ENCODE assay signal across 15 cellular contexts in the genomic region with DNA sequence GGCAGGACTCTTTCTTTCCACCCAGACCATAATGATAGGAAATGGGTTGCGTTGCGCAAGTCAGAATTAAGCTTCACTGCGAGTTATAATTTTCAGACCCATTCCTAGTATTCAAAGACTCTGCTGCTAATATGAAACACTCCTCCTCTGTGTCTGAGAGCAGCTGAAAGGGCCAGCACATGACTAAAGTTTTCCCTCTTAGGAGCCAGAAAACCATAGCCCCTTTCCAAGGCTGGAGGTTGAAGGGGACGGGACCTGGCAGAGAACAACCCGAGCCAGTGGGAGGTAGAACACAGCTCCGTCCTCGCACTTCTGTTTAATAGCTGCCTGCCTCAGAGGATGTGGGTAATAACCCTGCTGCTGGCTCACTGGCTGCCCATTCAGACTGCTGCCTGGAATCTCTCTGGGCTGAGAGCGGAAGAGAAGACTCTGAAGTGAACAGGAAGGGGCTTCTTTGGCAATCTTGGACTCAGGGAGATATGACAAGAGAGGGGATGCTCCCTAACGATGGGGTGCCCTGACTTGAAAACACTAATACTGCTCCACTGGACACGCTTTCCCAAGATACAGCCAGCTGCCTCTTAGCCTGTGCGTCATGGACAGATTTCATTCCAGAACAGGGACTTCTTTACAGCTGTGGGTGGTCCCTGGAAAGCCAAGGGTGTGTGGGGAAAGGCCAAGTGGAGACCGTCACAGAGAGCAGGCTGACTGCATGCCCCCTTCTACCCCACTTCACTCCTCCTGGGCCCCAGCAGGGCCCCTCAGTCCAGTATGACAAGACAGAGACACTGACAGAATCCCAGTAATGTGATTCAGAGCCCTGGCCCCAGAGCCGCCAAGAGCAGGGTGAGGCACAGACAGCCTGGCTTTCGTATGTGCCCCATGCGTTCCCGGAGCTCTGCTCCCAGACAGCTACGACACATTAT.
DNase-seq lines count a peak whose midpoint lies in the region; ATAC-seq, FAIRE-seq and TF ChIP-seq lines count a peak whose summit lies in the region.
"Had no signal": no experiment of that assay in that cellular context is flagged by ENCODE, and none has a peak within 500 bp of the region (broad histone marks: within the 10 kb centered on the region; RNA-seq: fewer than 3 reads in every experiment).

No MANE protein-coding gene starts in this region.

- H3K36me3 ChIP-seq in lower lobe of right lung (no peaks in the 10 kb centered on the region), spleen (no peaks in the 10 kb centered on the region)
- H3K36me3 ChIP-seq: BLaER1 treated with 17β-estradiol and CSF1 and Interleukin-3, amounts not matched to agents 10 nM and 100 nM; neutrophil had no signal

- H3K9me3 ChIP-seq in lower lobe of right lung (no peaks in the 10 kb centered on the region), spleen (no peaks in the 10 kb centered on the region)
- H3K9me3 ChIP-seq: BLaER1 treated with 17β-estradiol and CSF1 and Interleukin-3, amounts not matched to agents 10 nM and 100 nM; neutrophil had no signal

- WGBS in spleen, 5 donors, result 64 to 72% (median 67%) methylated on average over 17 of the region's 17 CpGs

- no peak for TF ChIP-seq POLR2A in spleen (IDR thresholded peaks at IDR 0.05)
- TF ChIP-seq POLR2A in GM12892 (IDR thresholded peaks at IDR 0.05; ENCODE audit: low read depth, low read length), result no peak

- TF ChIP-seq CTCF in coronary artery (IDR thresholded peaks at IDR 0.05) (no peak), lower lobe of right lung (IDR thresholded peaks at IDR 0.05) (no peak), spleen (IDR thresholded peaks at IDR 0.05 in 8 of 11, conservative IDR thresholded peaks at IDR 0.05 in 3 of 11) (no peak)

- peak; percentile 39 for DNase-seq in NCI-H69 (lab: John Stamatoyannopoulos, UW)
- no peak for DNase-seq in coronary artery (ENCODE audit: low spot score)
- peak; percentile 25 for DNase-seq in lower lobe of right lung
- DNase-seq in spleen, result peak; percentile 51
- no peak for DNase-seq in ecto neural progenitor cell (ENCODE audit: low spot score)
- DNase-seq in GM12892 (ENCODE audit: insufficient read length), result no peak
- no peak for DNase-seq in NK-92 treated with Interleukin-12 subunit alpha and Interleukin-12 subunit beta, amount 100 ng/mL, for 24 hours (lab: John Stamatoyannopoulos, UW)
- DNase-seq: activated naive CD8-positive, alpha-beta T cell treated with anti-CD3 and anti-CD28 coated beads, Interleukin-2, amount 50 U/mL, for 24 hours; GOT3; NCI-H1930; PC-3 had no signal

- FAIRE-seq in GM12892 (lab: Jason Lieb, UNC), result no peak

- no peak overlapping the region for H3K4me3 ChIP-seq in coronary artery
- H3K4me3 ChIP-seq in lower lobe of right lung, result no peak overlapping the region
- no peak overlapping the region for H3K4me3 ChIP-seq in spleen
- H3K4me3 ChIP-seq: BLaER1 treated with 17β-estradiol and CSF1 and Interleukin-3, amounts not matched to agents 10 nM and 100 nM had no signal

- intact Hi-C loops in lower lobe of right lung (cut with DNase I) (no loop called here), spleen (cut with DNase I; ENCODE audit: low total_unique reads) (no loop called here)

- H3K27me3 ChIP-seq in lower lobe of right lung (ENCODE audit: low read depth), result no peaks in the 10 kb centered on the region
- peaks cover 0 to 22% (median 0%) of the 10 kb centered on the region in 7 donors for H3K27me3 ChIP-seq in spleen (replicated peaks in 1 of 7)
- H3K27me3 ChIP-seq: BLaER1 treated with 17β-estradiol and CSF1 and Interleukin-3, amounts not matched to agents 10 nM and 100 nM had no signal

- H3K4me1 ChIP-seq in lower lobe of right lung, result no peaks in the 10 kb centered on the region
- no peaks in the 10 kb centered on the region for H3K4me1 ChIP-seq in spleen
- H3K4me1 ChIP-seq: BLaER1 treated with 17β-estradiol and CSF1 and Interleukin-3, amounts not matched to agents 10 nM and 100 nM had no signal

- peak overlapping the region; percentile 27 to 72 for H3K27ac ChIP-seq in coronary artery
- H3K27ac ChIP-seq in lower lobe of right lung, result peak overlapping the region; percentile 56
- H3K27ac ChIP-seq in spleen, result peak overlapping the region in 5 of 8 donors; percentile 22 to 45 (median 37)
- H3K27ac ChIP-seq: BLaER1 treated with 17β-estradiol and CSF1 and Interleukin-3, amounts not matched to agents 10 nM and 100 nM; epithelial cell of prostate; neutrophil had no signal

- ATAC-seq in lower lobe of right lung (peak; percentile 33 to 38), HG02870 (IDR thresholded peaks at IDR 0.05; ENCODE audit: unreplicated experiment) (no peak)
- ATAC-seq: activated naive CD8-positive, alpha-beta T cell treated with anti-CD3 and anti-CD28 coated beads, Interleukin-2, amount 50 U/mL, for 24 hours; PC-3 had no signal

Comparison
In these comparisons a context has a peak if more than half of its experiments do, and no peak if none do; other contexts are left out.
1. DNase-seq: peak in NCI-H69 (single experiment), lower lobe of right lung (single experiment) and spleen (single experiment); none in coronary artery (single experiment), ecto neural progenitor cell (single experiment), GM12892 (single experiment) and NK-92 treated with Interleukin-12 subunit alpha and Interleukin-12 subunit beta, amount 100 ng/mL, for 24 hours (single experiment).
2. Peak in every context shown above with its lines, with median percentiles within 50 percentile points of each other: H3K27ac ChIP-seq.